ENCODE assay signal across 5 cellular contexts in the genomic region with DNA sequence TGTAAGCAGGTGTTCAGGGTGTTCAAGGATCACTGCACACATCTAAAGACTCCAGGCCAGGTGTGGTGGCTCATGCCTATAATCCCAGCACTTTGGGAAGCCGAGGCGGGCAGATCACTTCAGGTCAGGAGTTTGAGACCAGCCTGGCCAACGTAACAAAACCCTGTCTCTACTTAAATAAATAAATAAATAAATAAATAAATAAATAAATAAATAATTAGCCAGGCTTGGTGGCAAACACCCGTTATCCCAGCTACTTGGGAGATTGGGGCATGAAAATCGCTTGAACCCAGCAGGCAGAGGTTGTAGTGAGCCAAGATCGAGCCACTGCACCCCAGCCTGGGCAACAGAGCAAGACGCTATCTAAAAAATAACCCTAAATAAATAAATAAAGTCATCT.
DNase-seq lines count a peak whose midpoint lies in the region; ATAC-seq, FAIRE-seq and TF ChIP-seq lines count a peak whose summit lies in the region.
"Not testable (repeated sequence)": the region's sequence is repeated elsewhere in the genome, so short reads cannot be mapped to it uniquely, and the experiment has no call there.

No MANE protein-coding gene starts in this region.

- H3K27ac ChIP-seq in endothelial cell of umbilical vein (ENCODE audit: insufficient read depth, low read depth, low read length): not testable (repeated sequence)

- H3K9me3 ChIP-seq in endothelial cell of umbilical vein (replicated peaks; ENCODE audit: control insufficient read depth, insufficient read depth, low read length): not testable (repeated sequence)

- not testable (repeated sequence) for H3K4me2 ChIP-seq in endothelial cell of umbilical vein (ENCODE audit: insufficient read depth, low read length)

- not testable (repeated sequence) for H3K9me1 ChIP-seq in endothelial cell of umbilical vein (replicated peaks; ENCODE audit: control insufficient read depth, extremely low read depth, insufficient read depth, low read length)

- not testable (repeated sequence) for H4K20me1 ChIP-seq in endothelial cell of umbilical vein (replicated peaks; ENCODE audit: control insufficient read depth, extremely low read depth, insufficient read depth, low read length)

- H3K27ac Mint-ChIP-seq in activated CD8-positive, alpha-beta memory T cell treated with anti-CD3 and anti-CD28 coated beads, Interleukin-2, amount 10 ng/mL, durations not matched to agents 7 days and 5 days: not testable (repeated sequence)

- not testable (repeated sequence) for ATAC-seq in activated CD8-positive, alpha-beta memory T cell treated with anti-CD3 and anti-CD28 coated beads, Interleukin-2, amount 10 ng/mL, durations not matched to agents 7 days and 5 days

- H3K27me3 Mint-ChIP-seq in activated CD8-positive, alpha-beta memory T cell treated with anti-CD3 and anti-CD28 coated beads, Interleukin-2, amount 10 ng/mL, durations not matched to agents 7 days and 5 days: peaks cover 13% of the 10 kb centered on the region

- not testable (repeated sequence) for H3K4me3 ChIP-seq in endothelial cell of umbilical vein (replicated peaks in 1 of 3; ENCODE audit: insufficient read depth in 1 of 3, low read depth in 1 of 3, low read length in 3 of 3)

- dilution Hi-C loops in endothelial cell of umbilical vein (cut with MboI; ENCODE audit: extremely low pct_ligation_motif_present, low sequenced_read_pairs): not testable (repeated sequence)

- H3K9ac ChIP-seq in endothelial cell of umbilical vein (replicated peaks; ENCODE audit: extremely low read depth, insufficient read depth, low read length): not testable (repeated sequence)

- POLR2A ChIA-PET in endothelial cell of umbilical vein (lab: Charles Lee): not testable (repeated sequence)

- TF ChIP-seq POLR2A in endothelial cell of umbilical vein (IDR thresholded peaks at IDR 0.05; ENCODE audit: low read depth, low read length): not testable (repeated sequence)

- not testable (repeated sequence) for H3K4me3 Mint-ChIP-seq in activated CD8-positive, alpha-beta memory T cell treated with anti-CD3 and anti-CD28 coated beads, Interleukin-2, amount 10 ng/mL, durations not matched to agents 7 days and 5 days

- H3K4me1 Mint-ChIP-seq in activated CD8-positive, alpha-beta memory T cell treated with anti-CD3 and anti-CD28 coated beads, Interleukin-2, amount 10 ng/mL, durations not matched to agents 7 days and 5 days: not testable (repeated sequence)

- intact Hi-C loops in endothelial cell of umbilical vein (cut with micrococcal nuclease): not testable (repeated sequence)

- H3K4me1 ChIP-seq in endothelial cell of umbilical vein (ENCODE audit: control insufficient read depth, extremely low read depth, insufficient read depth, low read length): peaks cover 22% of the 10 kb centered on the region

- H2AFZ ChIP-seq in endothelial cell of umbilical vein (ENCODE audit: low read depth, low read length): not testable (repeated sequence)

- DNase-seq in NCI-H146 (lab: John Stamatoyannopoulos, UW): peak; percentile 48
- peak; percentile 65 for DNase-seq in NCI-H69 (lab: John Stamatoyannopoulos, UW)
- DNase-seq in activated CD8-positive, alpha-beta memory T cell treated with anti-CD3 and anti-CD28 coated beads, Interleukin-2, amount 10 ng/mL, durations not matched to agents 7 days and 5 days: peak; percentile 26
- DNase-seq in endothelial cell of umbilical vein (ENCODE audit: low read depth, low spot score): not testable (repeated sequence)
- peak; percentile 36 for DNase-seq in left kidney (ENCODE audit: low read depth, low spot score)

- CTCF ChIA-PET in activated CD8-positive, alpha-beta memory T cell treated with anti-CD3 and anti-CD28 coated beads, Interleukin-2, amount 10 ng/mL, durations not matched to agents 7 days and 5 days (lab: Charles Lee); endothelial cell of umbilical vein (lab: Charles Lee): not testable (repeated sequence)

- TF ChIP-seq CTCF in endothelial cell of umbilical vein (IDR thresholded peaks at IDR 0.05; ENCODE audit: extremely low read depth in 1 of 2, insufficient read depth in 1 of 2, low read depth in 1 of 2, low read length in 2 of 2): not testable (repeated sequence)

- H3K36me3 Mint-ChIP-seq in activated CD8-positive, alpha-beta memory T cell treated with anti-CD3 and anti-CD28 coated beads, Interleukin-2, amount 10 ng/mL, durations not matched to agents 7 days and 5 days: not testable (repeated sequence)

- H3K79me2 ChIP-seq in endothelial cell of umbilical vein (ENCODE audit: control insufficient read depth, insufficient read depth, low read length): not testable (repeated sequence)

- not testable (repeated sequence) for BruUV-seq in endothelial cell of umbilical vein (replicated peaks; lab: Mats Ljungman, UMichigan)

- peak; percentile 42 for FAIRE-seq in endothelial cell of umbilical vein (lab: Jason Lieb, UNC)

- not testable (repeated sequence) for H3K36me3 ChIP-seq in endothelial cell of umbilical vein (ENCODE audit: control insufficient read depth in 2 of 2, extremely low read depth in 1 of 2, insufficient read depth in 2 of 2, low read length in 2 of 2)

- not testable (repeated sequence) for H3K27me3 ChIP-seq in endothelial cell of umbilical vein (ENCODE audit: control insufficient read depth in 2 of 2, insufficient read depth in 2 of 2, low read length in 2 of 2)

- H3K9me3 Mint-ChIP-seq in activated CD8-positive, alpha-beta memory T cell treated with anti-CD3 and anti-CD28 coated beads, Interleukin-2, amount 10 ng/mL, durations not matched to agents 7 days and 5 days (ENCODE audit: low read depth): not testable (repeated sequence)
